15 cellular contexts compared by ENCODE assay signal in genomic region chr9:137734181-137734580, GRCh38.
A peak's percentile ranks its signal among the peaks of the same experiment; 100 is the strongest.
DNase-seq lines count a peak whose midpoint lies in the region; TF ChIP-seq lines count a peak whose summit lies in the region.
"Had no signal": no experiment of that assay in that cellular context is flagged by ENCODE, and none has a peak within 500 bp of the region (broad histone marks: within the 10 kb centered on the region; RNA-seq: fewer than 3 reads in every experiment).

No MANE protein-coding gene starts in this region.

- no peak overlapping the region for H3K4me3 Mint-ChIP-seq in T-helper 2 cell treated with Interferon-gamma antibody and Interleukin-4, amounts not matched to agents 5 μg/mL and 100 μg/mL, for 36 hours
- H3K4me3 Mint-ChIP-seq in activated T-helper 1 cell treated with anti-CD3 and anti-CD28 coated beads, Interleukin-12 subunit alpha, Interleukin-12 subunit beta, Interleukin-2, Interleukin-4 antibody, amounts not matched to agents 30 ng/mL and 10 ng/mL and 1 ng/mL, durations not matched to agents 14 hours and 24 hours and 36 hours: no peak overlapping the region
- H3K4me3 Mint-ChIP-seq in progenitor cell of endocrine pancreas (ENCODE audit: low read depth): no peak overlapping the region
- H3K4me3 Mint-ChIP-seq: CD8-positive, alpha-beta memory T cell had no signal

- peaks cover 62% of the 10 kb centered on the region for H3K79me2 ChIP-seq in DOHH2 (ENCODE audit: control insufficient read depth, low read length)

- no peak overlapping the region for H3K4me2 ChIP-seq in DOHH2 (ENCODE audit: low read length)
- H3K4me2 ChIP-seq in mesenchymal stem cell (ENCODE audit: low read length, poor library complexity, severe bottlenecking): no peak overlapping the region

- no peak overlapping the region for H2AK5ac ChIP-seq in mesenchymal stem cell (ENCODE audit: low read length, severe bottlenecking)

- H3K36me3 ChIP-seq in DOHH2 (ENCODE audit: control insufficient read depth, low read length) (peaks cover 81% of the 10 kb centered on the region), mesenchymal stem cell (ENCODE audit: control insufficient read depth in 1 of 2, insufficient read depth in 2 of 2, low read depth in 1 of 2, low read length in 2 of 2) (peaks cover 29 to 73% of the 10 kb centered on the region in 2 experiments)

- peaks cover 46% of the 10 kb centered on the region for H3K9me3 ChIP-seq in DOHH2 (ENCODE audit: control insufficient read depth, insufficient read depth, low read length)
- peaks cover 8% of the 10 kb centered on the region for H3K9me3 ChIP-seq in mesenchymal stem cell (ENCODE audit: control insufficient read depth, low read length)
- H3K9me3 ChIP-seq: MG63 had no signal

- H4K20me1 ChIP-seq in DOHH2 (ENCODE audit: control insufficient read depth, insufficient read depth, low read depth, low read length): no peaks in the 10 kb centered on the region

- no peak for DNase-seq in T-helper 2 cell treated with Interferon-gamma antibody and Interleukin-4, amounts not matched to agents 5 μg/mL and 100 μg/mL, for 36 hours (ENCODE audit: low spot score)
- no peak for DNase-seq in T-helper 2 cell
- no peak for DNase-seq in activated T-helper 1 cell treated with anti-CD3 and anti-CD28 coated beads, Interleukin-12 subunit alpha, Interleukin-12 subunit beta, Interleukin-2, Interleukin-4 antibody, amounts not matched to agents 30 ng/mL and 10 ng/mL and 1 ng/mL, durations not matched to agents 14 hours and 24 hours and 36 hours (ENCODE audit: low spot score)
- no peak for DNase-seq in progenitor cell of endocrine pancreas (ENCODE audit: low spot score, unreplicated experiment)
- DNase-seq in mesenchymal stem cell: no peak
- DNase-seq in SHP77 (lab: John Stamatoyannopoulos, UW): no peak
- DNase-seq: CD8-positive, alpha-beta memory T cell; Kasumi-1; MG63; NCI-H1048; NCI-H1436; NCI-H1930; NK-92 treated with Interleukin-12 subunit alpha and Interleukin-12 subunit beta, amount 100 ng/mL, for 24 hours; SHP77 treated with DMSO at 0.1 percent for 48 hours had no signal

- H3K4me3 ChIP-seq in DOHH2 (ENCODE audit: low read length) (no peak overlapping the region), mesenchymal stem cell (ENCODE audit: insufficient read depth in 1 of 2, low read depth in 1 of 2, low read length in 2 of 2) (no peak overlapping the region)
- H3K4me3 ChIP-seq: MG63 had no signal

- no peak overlapping the region for H3K9ac ChIP-seq in mesenchymal stem cell (ENCODE audit: low read length)

- peaks cover 28% of the 10 kb centered on the region for H3F3A ChIP-seq in DOHH2 (ENCODE audit: control insufficient read depth, insufficient read depth)

- no peak overlapping the region for H2BK12ac ChIP-seq in mesenchymal stem cell (ENCODE audit: low read length in 2 of 2)

- TF ChIP-seq CTCF in DOHH2 (IDR thresholded peaks at IDR 0.05; ENCODE audit: low read depth, low read length, poor library complexity, severe bottlenecking) (no peak), progenitor cell of endocrine pancreas (IDR thresholded peaks at IDR 0.05; ENCODE audit: unreplicated experiment) (no peak)

- no peak overlapping the region for H3K18ac ChIP-seq in mesenchymal stem cell (ENCODE audit: low read depth in 1 of 2, low read length in 2 of 2)

- no peak overlapping the region for H2BK5ac ChIP-seq in mesenchymal stem cell (ENCODE audit: low read depth, low read length, poor library complexity, severe bottlenecking)

- H3K9me2 ChIP-seq in DOHH2 (replicated peaks; ENCODE audit: control insufficient read depth, low read length): no peaks in the 10 kb centered on the region

- no peak overlapping the region for H2AFZ ChIP-seq in mesenchymal stem cell (ENCODE audit: low read depth, low read length)

- intact Hi-C loops in activated T-helper 1 cell treated with anti-CD3 and anti-CD28 coated beads, Interleukin-12 subunit alpha, Interleukin-12 subunit beta, Interleukin-2, Interleukin-4 antibody, amounts not matched to agents 30 ng/mL and 10 ng/mL and 1 ng/mL, durations not matched to agents 14 hours and 24 hours and 36 hours (cut with micrococcal nuclease): no loop called here

- H3K23ac ChIP-seq in mesenchymal stem cell (ENCODE audit: low read length in 2 of 2): no peak overlapping the region

- peaks cover 36% of the 10 kb centered on the region for H3K9me3 Mint-ChIP-seq in T-helper 2 cell treated with Interferon-gamma antibody and Interleukin-4, amounts not matched to agents 5 μg/mL and 100 μg/mL, for 36 hours
- peaks cover 37% of the 10 kb centered on the region for H3K9me3 Mint-ChIP-seq in activated T-helper 1 cell treated with anti-CD3 and anti-CD28 coated beads, Interleukin-12 subunit alpha, Interleukin-12 subunit beta, Interleukin-2, Interleukin-4 antibody, amounts not matched to agents 30 ng/mL and 10 ng/mL and 1 ng/mL, durations not matched to agents 14 hours and 24 hours and 36 hours
- H3K9me3 Mint-ChIP-seq in progenitor cell of endocrine pancreas (ENCODE audit: low read depth): peaks cover 12% of the 10 kb centered on the region

- H3K4me1 Mint-ChIP-seq in T-helper 2 cell treated with Interferon-gamma antibody and Interleukin-4, amounts not matched to agents 5 μg/mL and 100 μg/mL, for 36 hours (ENCODE audit: low read depth): peaks cover 1% of the 10 kb centered on the region
- H3K4me1 Mint-ChIP-seq in activated T-helper 1 cell treated with anti-CD3 and anti-CD28 coated beads, Interleukin-12 subunit alpha, Interleukin-12 subunit beta, Interleukin-2, Interleukin-4 antibody, amounts not matched to agents 30 ng/mL and 10 ng/mL and 1 ng/mL, durations not matched to agents 14 hours and 24 hours and 36 hours (ENCODE audit: low read depth): no peaks in the 10 kb centered on the region
- peaks cover 14% of the 10 kb centered on the region for H3K4me1 Mint-ChIP-seq in progenitor cell of endocrine pancreas (ENCODE audit: low read depth)

- H3K36me3 Mint-ChIP-seq in T-helper 2 cell treated with Interferon-gamma antibody and Interleukin-4, amounts not matched to agents 5 μg/mL and 100 μg/mL, for 36 hours (ENCODE audit: low read depth): peaks cover 74% of the 10 kb centered on the region
- H3K36me3 Mint-ChIP-seq in activated T-helper 1 cell treated with anti-CD3 and anti-CD28 coated beads, Interleukin-12 subunit alpha, Interleukin-12 subunit beta, Interleukin-2, Interleukin-4 antibody, amounts not matched to agents 30 ng/mL and 10 ng/mL and 1 ng/mL, durations not matched to agents 14 hours and 24 hours and 36 hours (ENCODE audit: low read depth): peaks cover 60% of the 10 kb centered on the region
- peaks cover 44% of the 10 kb centered on the region for H3K36me3 Mint-ChIP-seq in progenitor cell of endocrine pancreas (ENCODE audit: insufficient read depth)

- H3K79me1 ChIP-seq in mesenchymal stem cell (replicated peaks; ENCODE audit: low read length, poor library complexity, severe bottlenecking): peaks cover 42% of the 10 kb centered on the region

- no peak overlapping the region for H3K4ac ChIP-seq in mesenchymal stem cell (ENCODE audit: low read depth in 1 of 2, low read length in 2 of 2)

- H3K27ac ChIP-seq in DOHH2 (ENCODE audit: low read depth, low read length) (0 out of 2 replicates have a peak overlapping the region, but pooled peaks have one; percentile 93), mesenchymal stem cell (ENCODE audit: low read length, poor library complexity, severe bottlenecking) (no peak overlapping the region)

- no peaks in the 10 kb centered on the region for H3K27me3 Mint-ChIP-seq in T-helper 2 cell treated with Interferon-gamma antibody and Interleukin-4, amounts not matched to agents 5 μg/mL and 100 μg/mL, for 36 hours (ENCODE audit: low read depth)
- no peaks in the 10 kb centered on the region for H3K27me3 Mint-ChIP-seq in activated T-helper 1 cell treated with anti-CD3 and anti-CD28 coated beads, Interleukin-12 subunit alpha, Interleukin-12 subunit beta, Interleukin-2, Interleukin-4 antibody, amounts not matched to agents 30 ng/mL and 10 ng/mL and 1 ng/mL, durations not matched to agents 14 hours and 24 hours and 36 hours (ENCODE audit: insufficient read depth)
- H3K27me3 Mint-ChIP-seq in progenitor cell of endocrine pancreas: no peaks in the 10 kb centered on the region
- H3K27me3 Mint-ChIP-seq: CD8-positive, alpha-beta memory T cell had no signal

- no peak overlapping the region for H2BK120ac ChIP-seq in mesenchymal stem cell (ENCODE audit: low read depth, low read length)

- peak overlapping the region; percentile 41 for H3K27ac Mint-ChIP-seq in T-helper 2 cell treated with Interferon-gamma antibody and Interleukin-4, amounts not matched to agents 5 μg/mL and 100 μg/mL, for 36 hours
- H3K27ac Mint-ChIP-seq in activated T-helper 1 cell treated with anti-CD3 and anti-CD28 coated beads, Interleukin-12 subunit alpha, Interleukin-12 subunit beta, Interleukin-2, Interleukin-4 antibody, amounts not matched to agents 30 ng/mL and 10 ng/mL and 1 ng/mL, durations not matched to agents 14 hours and 24 hours and 36 hours: peak overlapping the region; percentile 62
- peak overlapping the region; percentile 78 for H3K27ac Mint-ChIP-seq in progenitor cell of endocrine pancreas

- no peak overlapping the region for H4K91ac ChIP-seq in mesenchymal stem cell (ENCODE audit: low read length)

- H3K4me1 ChIP-seq in DOHH2 (ENCODE audit: control insufficient read depth, low read length) (peaks cover 49% of the 10 kb centered on the region), mesenchymal stem cell (ENCODE audit: control insufficient read depth, insufficient read depth, low read depth, low read length) (peaks cover 2% of the 10 kb centered on the region)

- WGBS in mesenchymal stem cell: 50% methylated on average over 2 of the region's 2 CpGs

- no peak overlapping the region for H2BK15ac ChIP-seq in mesenchymal stem cell (ENCODE audit: low read depth, poor library complexity, severe bottlenecking)

- H3K27me3 ChIP-seq in DOHH2 (ENCODE audit: control insufficient read depth, low read length) (no peaks in the 10 kb centered on the region), mesenchymal stem cell (ENCODE audit: control insufficient read depth in 1 of 2, insufficient read depth in 1 of 2, low read length in 2 of 2) (no peaks in the 10 kb centered on the region)
- H3K27me3 ChIP-seq: MG63 had no signal

- no peak overlapping the region for H3K14ac ChIP-seq in mesenchymal stem cell (ENCODE audit: low read length in 2 of 2)

- no peak overlapping the region for H4K8ac ChIP-seq in mesenchymal stem cell (ENCODE audit: low read length)
